ENCODE assay signal across 1 cellular context in the genomic region with DNA sequence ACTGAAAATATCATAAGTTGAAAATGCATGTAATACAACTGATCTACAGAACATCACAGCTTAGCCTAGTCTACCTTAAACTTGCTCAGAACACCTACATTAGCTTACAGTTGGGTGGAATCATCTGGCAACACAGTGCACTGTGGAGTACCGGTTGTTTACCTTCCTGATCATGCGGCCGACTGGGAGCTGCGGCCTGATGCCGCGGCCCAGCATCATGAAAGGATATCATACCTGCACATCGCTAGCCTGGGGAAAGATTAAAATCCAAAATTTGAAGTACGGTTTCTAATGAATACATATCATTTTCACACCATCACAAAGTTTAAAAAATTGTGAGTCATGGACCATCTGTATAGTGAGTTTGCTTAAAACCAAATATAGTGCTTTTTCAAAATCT.
TF ChIP-seq lines count a peak whose summit lies in the region.

No MANE protein-coding gene starts in this region.

TF ChIP-seq in HepG2, 621 proteins besides CTCF, POLR2A, EP300 and RAD21:
- TF ChIP-seq FOXA3 (CRISPR knock-in tag; IDR thresholded peaks at IDR 0.05) (0 out of 2 replicates have a peak, but pooled peaks have one; percentile 17), FOXA1 (IDR thresholded peaks at IDR 0.05) (no peak), FOXA1 (CRISPR knock-in tag; IDR thresholded peaks at IDR 0.05) (peak; percentile 19; the same call in 1 of the 2 replicates), SOX5 (CRISPR knock-in tag; IDR thresholded peaks at IDR 0.05; ENCODE audit: borderline replicate concordance) (no peak)
